In the genomic region with DNA sequence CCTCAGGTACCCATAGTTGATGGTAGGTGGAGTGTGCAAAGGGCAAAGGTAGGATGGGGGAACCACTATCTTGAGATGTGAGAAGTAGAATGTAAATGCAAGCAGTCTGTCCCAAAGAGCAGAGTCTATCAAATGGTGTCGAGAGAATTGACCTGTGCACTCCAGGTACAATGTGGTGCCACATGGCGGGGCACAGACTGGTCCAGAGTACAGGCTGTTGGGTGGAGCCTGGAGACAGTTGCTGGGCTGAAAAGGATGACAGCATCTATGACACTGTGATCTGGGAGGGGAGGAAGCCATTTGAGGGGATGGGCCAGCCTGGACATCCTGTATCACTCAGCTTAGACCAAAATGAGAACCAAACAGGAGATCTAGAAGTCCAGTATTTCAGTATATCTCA, we compare ENCODE assay signal across 29 cellular contexts.
"Had no signal": no experiment of that assay in that cellular context is flagged by ENCODE, and none has a peak within 500 bp of the region (broad histone marks: within the 10 kb centered on the region; RNA-seq: fewer than 3 reads in every experiment).

No MANE protein-coding gene starts in this region.

- ATAC-seq: activated CD8-positive, alpha-beta memory T cell treated with anti-CD3 and anti-CD28 coated beads, Interleukin-2, amount 10 ng/mL, durations not matched to agents 7 days and 5 days; activated naive CD8-positive, alpha-beta T cell treated with anti-CD3 and anti-CD28 coated beads, Interleukin-2, amount 50 U/mL, for 24 hours had no signal

- H3K9me3 Mint-ChIP-seq: activated CD4-positive, alpha-beta memory T cell treated with anti-CD3 and anti-CD28 coated beads, Interleukin-2, amount 10 ng/mL, durations not matched to agents 7 days and 5 days; activated naive CD8-positive, alpha-beta T cell treated with anti-CD3 and anti-CD28 coated beads, Interleukin-2, amount 50 U/mL, for 24 hours; brain had no signal

- H3K27ac Mint-ChIP-seq: activated CD4-positive, alpha-beta memory T cell treated with anti-CD3 and anti-CD28 coated beads, Interleukin-2, amount 10 ng/mL, durations not matched to agents 7 days and 5 days; activated CD8-positive, alpha-beta memory T cell treated with anti-CD3 and anti-CD28 coated beads, Interleukin-2, amount 10 ng/mL, durations not matched to agents 7 days and 5 days; activated naive CD8-positive, alpha-beta T cell; activated naive CD8-positive, alpha-beta T cell treated with anti-CD3 and anti-CD28 coated beads, Interleukin-2, amount 50 U/mL, for 24 hours; brain had no signal

- H3K4me3 Mint-ChIP-seq: activated CD4-positive, alpha-beta memory T cell treated with anti-CD3 and anti-CD28 coated beads, Interleukin-2, amount 10 ng/mL, durations not matched to agents 7 days and 5 days; activated CD8-positive, alpha-beta memory T cell treated with anti-CD3 and anti-CD28 coated beads, Interleukin-2, amount 10 ng/mL, durations not matched to agents 7 days and 5 days; activated naive CD8-positive, alpha-beta T cell; activated naive CD8-positive, alpha-beta T cell treated with anti-CD3 and anti-CD28 coated beads, Interleukin-2, amount 50 U/mL, for 24 hours; brain had no signal

- H3K27me3 Mint-ChIP-seq: activated CD4-positive, alpha-beta memory T cell treated with anti-CD3 and anti-CD28 coated beads, Interleukin-2, amount 10 ng/mL, durations not matched to agents 7 days and 5 days; activated CD8-positive, alpha-beta memory T cell treated with anti-CD3 and anti-CD28 coated beads, Interleukin-2, amount 10 ng/mL, durations not matched to agents 7 days and 5 days; activated naive CD8-positive, alpha-beta T cell; activated naive CD8-positive, alpha-beta T cell treated with anti-CD3 and anti-CD28 coated beads, Interleukin-2, amount 50 U/mL, for 24 hours; brain had no signal

- DNase-seq: activated CD4-positive, alpha-beta memory T cell treated with anti-CD3 and anti-CD28 coated beads, Interleukin-2, amount 10 ng/mL, durations not matched to agents 7 days and 5 days; activated CD4-positive, alpha-beta T cell treated with anti-CD3 and anti-CD28 coated beads for 1 hour; activated CD4-positive, alpha-beta T cell treated with anti-CD3 and anti-CD28 coated beads for 48 hours; activated CD4-positive, CD25-positive, alpha-beta regulatory T cell; activated CD8-positive, alpha-beta memory T cell treated with anti-CD3 and anti-CD28 coated beads for 24 hours; activated CD8-positive, alpha-beta memory T cell treated with anti-CD3 and anti-CD28 coated beads, Interleukin-2, amount 10 ng/mL, durations not matched to agents 7 days and 5 days; activated CD8-positive, alpha-beta memory T cell treated with anti-CD3 and anti-CD28 coated beads, Interleukin-2, amount 50 U/mL, for 48 hours; activated gamma-delta T cell; activated naive CD4-positive, alpha-beta T cell treated with Interleukin-2 at 50 U/mL for 16 hours; activated naive CD8-positive, alpha-beta T cell treated with anti-CD3 and anti-CD28 coated beads, Interleukin-2, amount 50 U/mL, for 24 hours; activated T-cell treated with anti-CD3 and anti-CD28 coated beads, Interleukin-2, amount 50 U/mL, for 48 hours; anterior cingulate cortex; caudate nucleus; Karpas-422; KBM-7; NCI-H1105; NCI-H1417 treated with DMSO at 0.1 percent for 48 hours; NCI-H1930; NCI-H2081 treated with DMSO at 0.1 percent for 48 hours; NCI-H345; NCI-H526; NCI-H748 treated with DMSO at 0.1 percent for 48 hours; SHP77; SJCRH30; T1000; WERI-Rb-1 had no signal

- H3K27me3 ChIP-seq: SJCRH30 had no signal

- H3K9me3 ChIP-seq: SJCRH30 had no signal

- H3K4me3 ChIP-seq: SJCRH30, SK-N-MC had no signal

- H3K27ac ChIP-seq: SJCRH30, SK-N-MC, WERI-Rb-1 had no signal

- H3K4me1 ChIP-seq: SJCRH30 had no signal

- H3K36me3 ChIP-seq: SJCRH30, WERI-Rb-1 had no signal

- H3K4me1 Mint-ChIP-seq: activated naive CD8-positive, alpha-beta T cell treated with anti-CD3 and anti-CD28 coated beads, Interleukin-2, amount 50 U/mL, for 24 hours; brain had no signal
